Comparison of ENCODE assay signal across 13 cellular contexts in the genomic region with DNA sequence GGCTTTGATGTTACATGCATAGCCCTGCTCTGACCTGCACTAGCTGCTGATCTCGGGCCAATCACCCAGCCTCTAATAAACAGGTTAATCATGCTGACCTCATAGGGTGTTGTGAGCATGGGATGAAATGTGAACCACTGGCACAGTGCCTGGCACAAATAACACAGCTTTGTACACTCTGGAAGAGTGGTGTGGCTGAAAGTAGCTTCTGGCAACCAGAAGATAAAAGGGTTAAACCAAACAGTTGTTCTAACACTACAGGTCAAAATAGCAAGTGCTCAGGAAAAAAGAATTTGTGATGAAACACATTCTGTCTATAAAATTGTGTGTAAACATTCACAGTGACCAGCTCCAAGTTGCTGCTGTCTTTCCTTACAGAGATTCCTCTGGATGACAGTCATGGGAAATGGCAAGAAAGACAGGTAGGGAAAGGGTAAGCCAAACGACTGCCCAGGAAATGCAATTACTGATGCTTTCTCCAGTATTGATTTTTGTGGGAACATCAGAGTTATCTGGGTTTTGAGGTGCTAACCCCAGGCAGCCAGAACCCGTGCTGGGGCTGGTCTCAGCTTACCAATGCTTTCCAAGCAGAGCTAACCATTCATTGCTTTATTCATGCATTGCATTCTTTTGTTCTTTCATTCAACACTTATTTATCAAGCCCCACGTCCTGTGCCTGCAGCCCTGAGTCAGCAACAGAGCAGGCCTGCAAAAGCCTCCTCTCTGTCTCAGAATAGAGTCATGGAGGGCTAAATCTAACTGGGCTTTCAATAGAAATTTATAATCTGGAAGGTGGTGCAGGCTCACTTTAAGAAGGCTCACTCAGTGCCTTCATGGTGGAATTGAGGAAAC. TPM values are rescaled to one million over a fixed set of nuclear protein-coding genes. Genes with fewer than 3 reads are reported as not detected.
DNase-seq lines count a peak whose midpoint lies in the region; ATAC-seq and TF ChIP-seq lines count a peak whose summit lies in the region.
"Had no signal": no experiment of that assay in that cellular context is flagged by ENCODE, and none has a peak within 500 bp of the region (broad histone marks: within the 10 kb centered on the region; RNA-seq: fewer than 3 reads in every experiment).

No MANE protein-coding gene starts in this region.

- H3K27me3 ChIP-seq in PC-9 (ENCODE audit: insufficient read depth, low read depth) (no peaks in the 10 kb centered on the region), fibroblast of lung (ENCODE audit: control insufficient read depth, insufficient read depth, low read length) (no peaks in the 10 kb centered on the region), psoas muscle (ENCODE audit: insufficient read depth in 3 of 3, low read length in 2 of 3) (no peaks in the 10 kb centered on the region)

- DNase-seq in HCEC 1CT (peak; percentile 57), PC-9 (peak in 1 of 2 experiments; percentile 96), fibroblast of lung (ENCODE audit: low read depth in 2 of 2) (peak; percentile 55 to 81), psoas muscle (no peak), hepatic stellate cell (ENCODE audit: low spot score) (no peak)
- DNase-seq in activated naive CD4-positive, alpha-beta T cell treated with anti-CD3 and anti-CD28 coated beads, Interleukin-2, amount 50 U/mL, for 16 hours = no peak
- DNase-seq: activated naive CD8-positive, alpha-beta T cell treated with anti-CD3 and anti-CD28 coated beads, Interleukin-2, amount 10 ng/mL, durations not matched to agents 7 days and 5 days; SIG-M5; upper lobe of left lung had no signal

- no peak overlapping the region for H3K9ac ChIP-seq in fibroblast of lung (ENCODE audit: insufficient read depth, low read length)
- H3K9ac ChIP-seq: parathyroid adenoma had no signal

- no peaks in the 10 kb centered on the region for H3K9me2 ChIP-seq in PC-9 (ENCODE audit: insufficient read depth)

- no peaks in the 10 kb centered on the region for H4K20me1 ChIP-seq in PC-9 (ENCODE audit: insufficient read depth)
- no peaks in the 10 kb centered on the region for H4K20me1 ChIP-seq in fibroblast of lung (ENCODE audit: control insufficient read depth, extremely low read depth, insufficient read depth, low read length)

- H3F3A ChIP-seq in PC-9 (ENCODE audit: insufficient read depth, low read depth) = peaks cover 55% of the 10 kb centered on the region

- H3K79me2 ChIP-seq in PC-9 (ENCODE audit: low read depth) (peaks cover 18% of the 10 kb centered on the region; the same call in 1 of the 2 replicates), fibroblast of lung (ENCODE audit: control insufficient read depth, insufficient read depth, low read length) (no peaks in the 10 kb centered on the region)
- H3K79me2 ChIP-seq: parathyroid adenoma had no signal

- CTCF ChIA-PET in PC-9 (lab: Charles Lee) = interaction anchor here (0.6 to 1.1 kb wide), 3 partner anchors 14 to 38 kb away, joined by 3 to 11 read pairs (median 11); no protein-coding TSS in a partner anchor

- peak overlapping the region; percentile 79 for H3K4me2 ChIP-seq in PC-9
- peak overlapping the region; percentile 27 for H3K4me2 ChIP-seq in fibroblast of lung (ENCODE audit: extremely low read depth, insufficient read depth, low read length)

- H3K4me3 ChIP-seq in PC-9 = peak overlapping the region; percentile 82; the same call in 1 of the 2 replicates
- H3K4me3 ChIP-seq in fibroblast of lung (replicated peaks in 1 of 4; ENCODE audit: control extremely low read depth in 1 of 4, insufficient read depth in 1 of 4, low read depth in 3 of 4, low read length in 4 of 4) = no peak overlapping the region
- H3K4me3 ChIP-seq in psoas muscle = no peak overlapping the region
- H3K4me3 ChIP-seq: upper lobe of left lung had no signal

- TF ChIP-seq CTCF in PC-9 (conservative IDR thresholded peaks at IDR 0.05) = no peak
- TF ChIP-seq CTCF in fibroblast of lung (conservative IDR thresholded peaks at IDR 0.05 in 1 of 2, IDR thresholded peaks at IDR 0.05 in 1 of 2; ENCODE audit: low read depth in 1 of 2, low read length in 2 of 2) = no peak
- TF ChIP-seq CTCF in psoas muscle (IDR thresholded peaks at IDR 0.05) = no peak

- H3K27ac ChIP-seq in PC-9 (peak overlapping the region; percentile 94), fibroblast of lung (ENCODE audit: insufficient read depth, low read length) (no peak overlapping the region), psoas muscle (peak overlapping the region; percentile 76)
- H3K27ac ChIP-seq: parathyroid adenoma, upper lobe of left lung had no signal

- intact Hi-C loops in PC-9 (cut with micrococcal nuclease; ENCODE audit: unreplicated experiment) = no loop called here
- intact Hi-C loops in psoas muscle (cut with DNase I) = no loop called here

- ATAC-seq in psoas muscle (peak in 3 of 4 donors; percentile 31 to 67 (median 52)), HG03135 (IDR thresholded peaks at IDR 0.05; ENCODE audit: unreplicated experiment) (no peak), HG03280 (IDR thresholded peaks at IDR 0.05; ENCODE audit: unreplicated experiment) (no peak)
- ATAC-seq: activated CD4-positive, CD25-positive, alpha-beta regulatory T cell treated with anti-CD3 and anti-CD28 coated beads, Interleukin-2, amount 50 U/mL, for 24 hours had no signal

- 21 to 28% (median 22%) methylated on average over 4 of the region's 4 CpGs for WGBS in psoas muscle, 3 donors

- H3K9me3 ChIP-seq in PC-9 (ENCODE audit: insufficient read depth, low read depth) = no peaks in the 10 kb centered on the region
- no peaks in the 10 kb centered on the region for H3K9me3 ChIP-seq in fibroblast of lung (ENCODE audit: control insufficient read depth, insufficient read depth, low read depth, low read length)
- no peaks in the 10 kb centered on the region for H3K9me3 ChIP-seq in psoas muscle
- H3K9me3 ChIP-seq: upper lobe of left lung had no signal

- H2AFZ ChIP-seq in PC-9 (no peak overlapping the region; the same call in 1 of the 2 replicates), fibroblast of lung (ENCODE audit: low read length) (no peak overlapping the region)
- H2AFZ ChIP-seq: parathyroid adenoma had no signal

- no TSS peak for BruUV-seq in PC-9 (replicated peaks; lab: Mats Ljungman, UMichigan)

- H3K4me1 ChIP-seq in PC-9 (replicated peaks; ENCODE audit: insufficient read depth) (peaks cover 50% of the 10 kb centered on the region), fibroblast of lung (ENCODE audit: control insufficient read depth, extremely low read depth, insufficient read depth, low read length) (peaks cover 4% of the 10 kb centered on the region), psoas muscle (peaks cover 10% of the 10 kb centered on the region)
- H3K4me1 ChIP-seq: parathyroid adenoma had no signal

- H3K36me3 ChIP-seq in PC-9 (ENCODE audit: low read depth) (0 out of 2 replicates have a peak, but pooled peaks cover 5% of the 10 kb centered on the region), fibroblast of lung (ENCODE audit: control insufficient read depth, insufficient read depth, low read length) (no peaks in the 10 kb centered on the region), psoas muscle (ENCODE audit: insufficient read depth in 1 of 2, low read depth in 1 of 2) (no peaks in the 10 kb centered on the region)
- H3K36me3 ChIP-seq: upper lobe of left lung had no signal

- POLR2A ChIA-PET in PC-9 (lab: Charles Lee; ENCODE audit: unreplicated experiment) = interaction anchor here (0.5 to 1.0 kb wide), 3 partner anchors 13 to 83 kb away, joined by 3 read pairs; no protein-coding TSS in a partner anchor

RNA-seq across cellular contexts. Expression of a gene that starts 38.1 kb away (rescaled TPM):
- total RNA-seq in PC-9 (2021) (27.4 and 29.5 TPM in 2 replicates), fibroblast of lung (17.2 and 20.3 TPM in 2 replicates), psoas muscle (10 to 100 TPM in 3 of 4 donors, 1 to 10 TPM in 1; 9.0 to 17.7 (median 14.2) TPM)
- polyA plus RNA-seq in fibroblast of lung (10.4 and 10.8 TPM in 2 replicates), psoas muscle (10 to 100 TPM in 2 of 3 donors, 1 to 10 TPM in 1; 4.9 to 11.1 (median 10.4) TPM)
- polyA plus RNA-seq in fibroblast of lung (2012) = 6.9 and 8.2 TPM in 2 replicates
- 2.7 TPM in 1 of 2 replicates, not detected in the other for polyA minus RNA-seq in fibroblast of lung (ENCODE audit: low replicate concordance)

Comparison
In these comparisons a context has a peak if more than half of its experiments do, and no peak if none do; other contexts are left out.
1. DNase-seq: peak in HCEC 1CT (single experiment) and fibroblast of lung (2 of 2); none in psoas muscle (0 of 2), hepatic stellate cell (single experiment) and activated naive CD4-positive, alpha-beta T cell treated with anti-CD3 and anti-CD28 coated beads, Interleukin-2, amount 50 U/mL, for 16 hours (single experiment).
2. ATAC-seq: peak in psoas muscle (3 of 4); none in HG03135 (single experiment) and HG03280 (single experiment).